Comparison of ENCODE assay signal across 22 cellular contexts in genomic region chr2:227214622-227215041, GRCh38. TPM values are rescaled to one million over a fixed set of nuclear protein-coding genes. Genes with fewer than 3 reads are reported as not detected.
"Had no signal": no experiment of that assay in that cellular context is flagged by ENCODE, and none has a peak within 500 bp of the region (broad histone marks: within the 10 kb centered on the region; RNA-seq: fewer than 3 reads in every experiment).

No MANE protein-coding gene starts in this region.

- H2AFZ ChIP-seq: hepatocyte had no signal

- H3K4me1 ChIP-seq: esophagus muscularis mucosa, right atrium auricular region, tibial artery, vagina had no signal

- H3K36me3 ChIP-seq: esophagus muscularis mucosa, neutrophil, right atrium auricular region, tibial artery, vagina had no signal

- H3K9me3 ChIP-seq: esophagus muscularis mucosa, neutrophil, right atrium auricular region, tibial artery, vagina had no signal

- ATAC-seq: left ventricle myocardium superior, natural killer cell had no signal

- FAIRE-seq: keratinocyte had no signal

- DNase-seq: activated CD4-positive, CD25-positive, alpha-beta regulatory T cell treated with anti-CD3 and anti-CD28 coated beads, Interleukin-2, amount 50 U/mL, for 72 hours; activated naive CD4-positive, alpha-beta T cell treated with Interleukin-2 at 50 U/mL for 16 hours; central memory CD4-positive, alpha-beta T cell; cortex of kidney; effector CD4-positive, alpha-beta T cell; left ventricle myocardium superior; mesendoderm; natural killer cell; stimulated activated CD4-positive, alpha-beta T cell treated with anti-CD3 and anti-CD28 coated beads, Interleukin-15, amount 100 ng/mL, for 24 hours; stimulated activated CD4-positive, alpha-beta T cell treated with anti-CD3 and anti-CD28 coated beads, Interleukin-4, amount 100 ng/mL, for 1 hour; stimulated activated naive CD4-positive, alpha-beta T cell; T-helper 9 cell; tibial artery had no signal

- H3K4me3 ChIP-seq: esophagus muscularis mucosa, hepatocyte, right atrium auricular region, skin epidermis, tibial artery, vagina had no signal

- H3K4me2 ChIP-seq: hepatocyte had no signal

- H3K27me3 ChIP-seq: esophagus muscularis mucosa, hepatocyte, neutrophil, right atrium auricular region, tibial artery, vagina had no signal

- H3K79me2 ChIP-seq: hepatocyte had no signal

- H3K27ac ChIP-seq: esophagus muscularis mucosa, hepatocyte, neutrophil, right atrium auricular region, skin epidermis, tibial artery, vagina had no signal

RNA-seq across cellular contexts. Expression of gene COL4A3, which starts 50.2 kb away (rescaled TPM):
- total RNA-seq: activated CD8-positive, alpha-beta memory T cell treated with anti-CD3 and anti-CD28 coated beads for 36 hours; glomerular endothelial cell had no signal
- polyA plus RNA-seq: hepatocyte, keratinocyte had no signal

RNA-seq across cellular contexts. Expression of gene COL4A4, which starts 50.6 kb away (rescaled TPM):
- total RNA-seq: activated CD8-positive, alpha-beta memory T cell treated with anti-CD3 and anti-CD28 coated beads for 36 hours had no signal
- polyA plus RNA-seq: keratinocyte had no signal
